ENCODE assay signal across 2 cellular contexts in genomic region chr5:158051036-158051435, GRCh38.
TF ChIP-seq lines count a peak whose summit lies in the region.

No MANE protein-coding gene starts in this region.

TF ChIP-seq in HEK293, 187 proteins besides CTCF, POLR2A, EP300 and RAD21 (continued from another document and continues in another):
- TF ChIP-seq, protein P1, sequence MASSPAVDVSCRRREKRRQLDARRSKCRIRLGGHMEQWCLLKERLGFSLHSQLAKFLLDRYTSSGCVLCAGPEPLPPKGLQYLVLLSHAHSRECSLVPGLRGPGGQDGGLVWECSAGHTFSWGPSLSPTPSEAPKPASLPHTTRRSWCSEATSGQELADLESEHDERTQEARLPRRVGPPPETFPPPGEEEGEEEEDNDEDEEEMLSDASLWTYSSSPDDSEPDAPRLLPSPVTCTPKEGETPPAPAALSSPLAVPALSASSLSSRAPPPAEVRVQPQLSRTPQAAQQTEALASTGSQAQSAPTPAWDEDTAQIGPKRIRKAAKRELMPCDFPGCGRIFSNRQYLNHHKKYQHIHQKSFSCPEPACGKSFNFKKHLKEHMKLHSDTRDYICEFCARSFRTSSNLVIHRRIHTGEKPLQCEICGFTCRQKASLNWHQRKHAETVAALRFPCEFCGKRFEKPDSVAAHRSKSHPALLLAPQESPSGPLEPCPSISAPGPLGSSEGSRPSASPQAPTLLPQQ (tag by site-specific recombination; IDR thresholded peaks at IDR 0.05): peak; percentile 49; the same call in 1 of the 2 replicates
- TF ChIP-seq PATZ1 (tag by site-specific recombination; IDR thresholded peaks at IDR 0.05) (peak; percentile 51), ZNF501 (tag by site-specific recombination; IDR thresholded peaks at IDR 0.05) (no peak), PRDM10 (tag by site-specific recombination; IDR thresholded peaks at IDR 0.05) (peak; percentile 24; the same call in 1 of the 2 replicates), MEIS1 (CRISPR knock-in tag; IDR thresholded peaks at IDR 0.05; ENCODE audit: borderline replicate concordance) (no peak), OSR2 (tag by site-specific recombination; IDR thresholded peaks at IDR 0.05) (peak; percentile 15; the same call in 1 of the 2 replicates), REST (tag by site-specific recombination; IDR thresholded peaks at IDR 0.05) (no peak), ZNF335 (tag by site-specific recombination; conservative IDR thresholded peaks at IDR 0.05) (peak; percentile 15; the same call in 1 of the 2 replicates), ZNF629 (tag by site-specific recombination; IDR thresholded peaks at IDR 0.05) (0 out of 2 replicates have a peak, but pooled peaks have one; percentile 24)
- TF ChIP-seq, protein P2, sequence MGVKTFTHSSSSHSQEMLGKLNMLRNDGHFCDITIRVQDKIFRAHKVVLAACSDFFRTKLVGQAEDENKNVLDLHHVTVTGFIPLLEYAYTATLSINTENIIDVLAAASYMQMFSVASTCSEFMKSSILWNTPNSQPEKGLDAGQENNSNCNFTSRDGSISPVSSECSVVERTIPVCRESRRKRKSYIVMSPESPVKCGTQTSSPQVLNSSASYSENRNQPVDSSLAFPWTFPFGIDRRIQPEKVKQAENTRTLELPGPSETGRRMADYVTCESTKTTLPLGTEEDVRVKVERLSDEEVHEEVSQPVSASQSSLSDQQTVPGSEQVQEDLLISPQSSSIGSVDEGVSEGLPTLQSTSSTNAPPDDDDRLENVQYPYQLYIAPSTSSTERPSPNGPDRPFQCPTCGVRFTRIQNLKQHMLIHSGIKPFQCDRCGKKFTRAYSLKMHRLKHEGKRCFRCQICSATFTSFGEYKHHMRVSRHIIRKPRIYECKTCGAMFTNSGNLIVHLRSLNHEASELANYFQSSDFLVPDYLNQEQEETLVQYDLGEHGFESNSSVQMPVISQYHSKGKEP (tag by site-specific recombination; IDR thresholded peaks at IDR 0.05): 0 out of 2 replicates have a peak, but pooled peaks have one; percentile 11

TF ChIP-seq in GM23338, 12 proteins besides CTCF, POLR2A, EP300 and RAD21:
- no peak for TF ChIP-seq ZNF462 (CRISPR knock-in tag; IDR thresholded peaks at IDR 0.05)
- TF ChIP-seq POLR2AphosphoS5 (IDR thresholded peaks at IDR 0.05; ENCODE audit: low read depth): no peak
- TF ChIP-seq EZH2 (IDR thresholded peaks at IDR 0.05; ENCODE audit: low read depth, unreplicated experiment): no peak
- TF ChIP-seq EZH2phosphoT487 (IDR thresholded peaks at IDR 0.05; ENCODE audit: unreplicated experiment): no peak
- TF ChIP-seq ZNF114 (CRISPR knock-in tag; IDR thresholded peaks at IDR 0.05): no peak
- no peak for TF ChIP-seq JUNB (IDR thresholded peaks at IDR 0.05; ENCODE audit: unreplicated experiment)
- no peak for TF ChIP-seq ZNF331 (CRISPR knock-in tag; IDR thresholded peaks at IDR 0.05; ENCODE audit: low read depth)
- no peak for TF ChIP-seq CREB1 (CRISPR knock-in tag; IDR thresholded peaks at IDR 0.05; ENCODE audit: low read depth)
- TF ChIP-seq NANOG (IDR thresholded peaks at IDR 0.05; ENCODE audit: borderline replicate concordance): no peak
- TF ChIP-seq STAT1 (IDR thresholded peaks at IDR 0.05; ENCODE audit: unreplicated experiment): no peak
- TF ChIP-seq, protein P3, sequence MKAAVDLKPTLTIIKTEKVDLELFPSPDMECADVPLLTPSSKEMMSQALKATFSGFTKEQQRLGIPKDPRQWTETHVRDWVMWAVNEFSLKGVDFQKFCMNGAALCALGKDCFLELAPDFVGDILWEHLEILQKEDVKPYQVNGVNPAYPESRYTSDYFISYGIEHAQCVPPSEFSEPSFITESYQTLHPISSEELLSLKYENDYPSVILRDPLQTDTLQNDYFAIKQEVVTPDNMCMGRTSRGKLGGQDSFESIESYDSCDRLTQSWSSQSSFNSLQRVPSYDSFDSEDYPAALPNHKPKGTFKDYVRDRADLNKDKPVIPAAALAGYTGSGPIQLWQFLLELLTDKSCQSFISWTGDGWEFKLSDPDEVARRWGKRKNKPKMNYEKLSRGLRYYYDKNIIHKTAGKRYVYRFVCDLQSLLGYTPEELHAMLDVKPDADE (IDR thresholded peaks at IDR 0.05): no peak
- TF ChIP-seq REST (IDR thresholded peaks at IDR 0.05; ENCODE audit: unreplicated experiment): no peak
